In genomic region chr14:63192085-63192484, GRCh38 we compare ENCODE assay signal across 1 cellular context.
TF ChIP-seq lines count a peak whose summit lies in the region.

No MANE protein-coding gene starts in this region.

TF ChIP-seq in liver, 16 proteins besides CTCF, POLR2A, EP300 and RAD21 (continued from another document):
- TF ChIP-seq FOXA2 (IDR thresholded peaks at IDR 0.05) = no peak
TF ChIP-seq in liver: peak in this region for 2.
